ENCODE assay signal across 23 cellular contexts in genomic region chr12:78330131-78330530, GRCh38.
"Had no signal": no experiment of that assay in that cellular context is flagged by ENCODE, and none has a peak within 500 bp of the region (broad histone marks: within the 10 kb centered on the region; RNA-seq: fewer than 3 reads in every experiment).

No MANE protein-coding gene starts in this region.

- H3K36me3 Mint-ChIP-seq: memory B cell; natural killer cell; stimulated activated naive B cell treated with anti-CD40 and anti-IgM and Interleukin-4, amounts not matched to agents 10 μg/mL and 1 μg/mL and 100 μg/mL, for 72 hours had no signal

- H3K4me1 ChIP-seq: colonic mucosa, esophagus squamous epithelium, parathyroid adenoma, prostate gland, tibial nerve, upper lobe of left lung had no signal

- H2AFZ ChIP-seq: parathyroid adenoma had no signal

- H3K4me3 ChIP-seq: colonic mucosa, esophagus squamous epithelium, lung, prostate gland, thoracic aorta, tibial nerve, upper lobe of left lung had no signal

- H3K4me3 Mint-ChIP-seq: dendritic cell treated with granulocyte-macrophage colony-stimulating factor and Interleukin-4, amounts not matched to agents 40 ng/mL and 50 ng/mL, for 4 days; memory B cell; natural killer cell; stimulated activated naive B cell treated with anti-CD40 and anti-IgM and Interleukin-4, amounts not matched to agents 10 μg/mL and 1 μg/mL and 100 μg/mL, for 72 hours; stimulated activated naive CD8-positive, alpha-beta T cell treated with anti-CD3 and anti-CD28 coated beads, Interleukin-15, Interleukin-2, amounts not matched to agents 100 ng/mL and 50 ng/mL, for 24 hours had no signal

- H3K36me3 ChIP-seq: colonic mucosa, esophagus squamous epithelium, prostate gland, thoracic aorta, tibial nerve, upper lobe of left lung had no signal

- H3K27ac Mint-ChIP-seq: dendritic cell treated with granulocyte-macrophage colony-stimulating factor and Interleukin-4, amounts not matched to agents 40 ng/mL and 50 ng/mL, for 4 days; memory B cell; natural killer cell; stimulated activated naive B cell treated with anti-CD40 and anti-IgM and Interleukin-4, amounts not matched to agents 10 μg/mL and 1 μg/mL and 100 μg/mL, for 72 hours; stimulated activated naive CD8-positive, alpha-beta T cell treated with anti-CD3 and anti-CD28 coated beads, Interleukin-15, Interleukin-2, amounts not matched to agents 100 ng/mL and 50 ng/mL, for 24 hours had no signal

- H3K9me3 Mint-ChIP-seq: dendritic cell treated with granulocyte-macrophage colony-stimulating factor and Interleukin-4, amounts not matched to agents 40 ng/mL and 50 ng/mL, for 4 days; memory B cell; stimulated activated naive B cell treated with anti-CD40 and anti-IgM and Interleukin-4, amounts not matched to agents 10 μg/mL and 1 μg/mL and 100 μg/mL, for 72 hours had no signal

- H3K27me3 ChIP-seq: colonic mucosa, esophagus squamous epithelium, tibial nerve, upper lobe of left lung had no signal

- H3K9ac ChIP-seq: parathyroid adenoma had no signal

- H3K27ac ChIP-seq: colonic mucosa, esophagus squamous epithelium, parathyroid adenoma, prostate gland, thoracic aorta, tibial nerve, upper lobe of left lung had no signal

- ATAC-seq: left lobe of liver; natural killer cell; right cardiac atrium; stimulated activated naive B cell treated with anti-CD40 and anti-IgM and Interleukin-4, amounts not matched to agents 10 μg/mL and 1 μg/mL and 100 μg/mL, for 72 hours had no signal

- H3K27me3 Mint-ChIP-seq: dendritic cell treated with granulocyte-macrophage colony-stimulating factor and Interleukin-4, amounts not matched to agents 40 ng/mL and 50 ng/mL, for 4 days; memory B cell; stimulated activated naive B cell treated with anti-CD40 and anti-IgM and Interleukin-4, amounts not matched to agents 10 μg/mL and 1 μg/mL and 100 μg/mL, for 72 hours; stimulated activated naive CD8-positive, alpha-beta T cell treated with anti-CD3 and anti-CD28 coated beads, Interleukin-15, Interleukin-2, amounts not matched to agents 100 ng/mL and 50 ng/mL, for 24 hours had no signal

- H3K9me3 ChIP-seq: colonic mucosa, esophagus squamous epithelium, prostate gland, thoracic aorta, tibial nerve, upper lobe of left lung had no signal

- H3K4me1 Mint-ChIP-seq: memory B cell; natural killer cell; stimulated activated naive B cell treated with anti-CD40 and anti-IgM and Interleukin-4, amounts not matched to agents 10 μg/mL and 1 μg/mL and 100 μg/mL, for 72 hours had no signal

- DNase-seq: colonic mucosa; effector memory CD4-positive, alpha-beta T cell; erythroblast; esophagus squamous epithelium; foreskin melanocyte; head of caudate nucleus; kidney; natural killer cell; right cardiac atrium; small intestine; stimulated activated CD4-positive, alpha-beta T cell treated with anti-CD3 and anti-CD28 coated beads, Interleukin-15, amount 100 ng/mL, for 24 hours; stimulated activated CD4-positive, alpha-beta T cell treated with anti-CD3 and anti-CD28 coated beads, Interleukin-2, amount 100 ng/mL, for 48 hours; stimulated activated naive B cell treated with anti-CD40 and anti-IgM and Interleukin-4, amounts not matched to agents 10 μg/mL and 1 μg/mL and 100 μg/mL, for 72 hours; upper lobe of left lung had no signal

- H3K79me2 ChIP-seq: parathyroid adenoma had no signal
